Comparison of ENCODE assay signal across 11 cellular contexts in genomic region chr6:43803783-43804549, GRCh38. TPM values are rescaled to one million over a fixed set of nuclear protein-coding genes. Genes with fewer than 3 reads are reported as not detected.
DNase-seq lines count a peak whose midpoint lies in the region; ATAC-seq, FAIRE-seq and TF ChIP-seq lines count a peak whose summit lies in the region.
"Had no signal": no experiment of that assay in that cellular context is flagged by ENCODE, and none has a peak within 500 bp of the region (broad histone marks: within the 10 kb centered on the region; RNA-seq: fewer than 3 reads in every experiment).

No MANE protein-coding gene starts in this region.

- peak overlapping the region; percentile 79 for H3K18ac ChIP-seq in IMR-90 (ENCODE audit: low read depth, low read length)

- no peaks in the 10 kb centered on the region for H3K79me1 ChIP-seq in IMR-90 (ENCODE audit: low read depth in 1 of 2, low read length in 2 of 2)

- in situ Hi-C loops in IMR-90 (cut with MboI; ENCODE audit: low sequenced_read_pairs) = no loop called here

- H2AK9ac ChIP-seq in IMR-90 (replicated peaks; ENCODE audit: low read depth, low read length, poor library complexity) = no peak overlapping the region

- intact Hi-C loops in Calu3 (cut with micrococcal nuclease; ENCODE audit: unreplicated experiment) = no loop called here
- intact Hi-C loops in IMR-90 (cut with micrococcal nuclease) = no loop called here
- intact Hi-C loops in left ventricle myocardium superior (cut with micrococcal nuclease) = no loop called here

- TF ChIP-seq CTCF in Calu3 (IDR thresholded peaks at IDR 0.05; ENCODE audit: unreplicated experiment) (no peak), IMR-90 (conservative IDR thresholded peaks at IDR 0.05; ENCODE audit: low read depth, low read length) (no peak), choroid plexus epithelial cell (conservative IDR thresholded peaks at IDR 0.05; ENCODE audit: low read depth, low read length) (no peak), D721Med (IDR thresholded peaks at IDR 0.05; ENCODE audit: insufficient read depth, missing control alignments) (no peak)

- peak overlapping the region; percentile 56 for H3K27ac Mint-ChIP-seq in Calu3 (ENCODE audit: unreplicated experiment)

- CTCF ChIA-PET in Calu3 (lab: Charles Lee) = interaction anchor here (1.6 kb wide), 1 partner anchor 123 kb away, joined by 5 read pairs; no protein-coding TSS in a partner anchor
- CTCF ChIA-PET in IMR-90 (lab: Yijun Ruan, JAX) = no interaction called here

- H2BK20ac ChIP-seq in IMR-90 (ENCODE audit: low read depth, low read length) = no peak overlapping the region

- H3K9me3 ChIP-seq in IMR-90 (ENCODE audit: control insufficient read depth, insufficient read depth, low read length) = no peaks in the 10 kb centered on the region

- no peak overlapping the region for H3K23ac ChIP-seq in IMR-90 (ENCODE audit: low read depth, low read length)

- H3K4me1 Mint-ChIP-seq in Calu3 (ENCODE audit: low read depth, unreplicated experiment) = peaks cover 91% of the 10 kb centered on the region

- 0 out of 2 replicates have a peak overlapping the region, but pooled peaks have one; percentile 5 for H3K4ac ChIP-seq in IMR-90 (ENCODE audit: low read depth, low read length)

- H3K4me2 ChIP-seq in IMR-90 (ENCODE audit: low read depth, low read length) = no peak overlapping the region

- dilution Hi-C loops in IMR-90 (cut with HindIII; ENCODE audit: low sequenced_read_pairs, unreplicated experiment) = no loop called here

- POLR2A ChIA-PET in IMR-90 (lab: Charles Lee; ENCODE audit: unreplicated experiment) = no interaction called here

- 0 out of 2 replicates have a peak, but pooled peaks cover 2% of the 10 kb centered on the region for H3K27me3 ChIP-seq in IMR-90 (ENCODE audit: control insufficient read depth, insufficient read depth, low read length)

- H3K9me1 ChIP-seq in IMR-90 (ENCODE audit: insufficient read depth, low read length) = peaks cover 10% of the 10 kb centered on the region

- TF ChIP-seq POLR2A in IMR-90 (IDR thresholded peaks at IDR 0.05; ENCODE audit: low read depth, low read length) = no peak

- H3K4me3 ChIP-seq in IMR-90 (ENCODE audit: insufficient read depth, low read depth, low read length) (no peak overlapping the region), choroid plexus epithelial cell (ENCODE audit: low read depth, low read length) (no peak overlapping the region)
- H3K4me3 ChIP-seq: SK-N-MC had no signal

- BruUV-seq in Calu3 (replicated peaks; lab: Mats Ljungman, UMichigan) (no TSS peak), IMR-90 (replicated peaks; lab: Mats Ljungman, UMichigan) (no TSS peak)

- TF ChIP-seq RAD21 in IMR-90 (IDR thresholded peaks at IDR 0.05; ENCODE audit: low read length) = no peak

- ATAC-seq in IMR-90 (ENCODE audit: low read depth) (no peak), left ventricle myocardium superior (no peak)

- H3K9me3 Mint-ChIP-seq in Calu3 (ENCODE audit: low read depth, unreplicated experiment) = no peaks in the 10 kb centered on the region

- WGBS in IMR-90 (ENCODE audit: extremely low coverage in 2 of 2, insufficient read length in 1 of 2), 2 experiments = 25% methylated on average over 1 of the region's 2 CpGs; no CpG with 5 or more reads in 1 of the 2 experiments

- H4K20me1 ChIP-seq in IMR-90 (ENCODE audit: insufficient read depth, low read length) = no peaks in the 10 kb centered on the region

- no peaks in the 10 kb centered on the region for H3K36me3 ChIP-seq in IMR-90 (ENCODE audit: control insufficient read depth, insufficient read depth, low read length)

- peak overlapping the region; percentile 50; the same call in 1 of the 2 replicates for H2AK5ac ChIP-seq in IMR-90 (ENCODE audit: low read depth, low read length)

- peak overlapping the region; percentile 50; the same call in 1 of the 2 replicates for H4K5ac ChIP-seq in IMR-90 (ENCODE audit: low read depth, low read length)

- peak overlapping the region; percentile 36 for H2AFZ ChIP-seq in IMR-90 (replicated peaks; ENCODE audit: low read length, poor library complexity)

- no peaks in the 10 kb centered on the region for H3K27me3 Mint-ChIP-seq in Calu3 (ENCODE audit: unreplicated experiment)

- no peak overlapping the region for H4K91ac ChIP-seq in IMR-90 (ENCODE audit: insufficient read depth, low read depth, low read length)

- H3K27ac ChIP-seq in IMR-90 (ENCODE audit: insufficient read depth, low read length) = peak overlapping the region; percentile 34; the same call in 1 of the 2 replicates
- H3K27ac ChIP-seq: SK-N-MC had no signal

- H2BK120ac ChIP-seq in IMR-90 (ENCODE audit: low read depth, low read length) = 0 out of 2 replicates have a peak overlapping the region, but pooled peaks have one; percentile 16

- H3K14ac ChIP-seq in IMR-90 (replicated peaks; ENCODE audit: low read depth, low read length) = no peak overlapping the region

- no peak overlapping the region for H3K9ac ChIP-seq in IMR-90 (ENCODE audit: low read depth, low read length)

- no peak for FAIRE-seq in D721Med (lab: Jason Lieb, UNC)

- H2BK5ac ChIP-seq in IMR-90 (ENCODE audit: low read depth, low read length, poor library complexity, severe bottlenecking) = no peak overlapping the region

- H3K36me3 Mint-ChIP-seq in Calu3 (ENCODE audit: insufficient read depth, unreplicated experiment) = peaks cover 13% of the 10 kb centered on the region

- no peak overlapping the region for H4K8ac ChIP-seq in IMR-90 (ENCODE audit: low read depth in 2 of 2, low read length in 2 of 2)

- H3K4me1 ChIP-seq in IMR-90 (ENCODE audit: control insufficient read depth, insufficient read depth, low read length) = peaks cover 34% of the 10 kb centered on the region

- DNase-seq in Calu3 = peak; percentile 84
- peak; percentile 36 for DNase-seq in IMR-90
- peak; percentile 51 for DNase-seq in choroid plexus epithelial cell (ENCODE audit: low read depth)
- DNase-seq in mucosa of gallbladder (ENCODE audit: low spot score) = peak; percentile 55
- DNase-seq in D721Med (ENCODE audit: insufficient read length, low spot score) = no peak
- no peak for DNase-seq in SK-N-DZ (ENCODE audit: low spot score)
- DNase-seq in foreskin melanocyte = no peak
- no peak for DNase-seq in left ventricle myocardium superior
- DNase-seq: NCI-H2107, occipital lobe had no signal

- H3K4me3 Mint-ChIP-seq in Calu3 (ENCODE audit: low read depth, unreplicated experiment) = peak overlapping the region; percentile 9

- no peak overlapping the region for H2BK15ac ChIP-seq in IMR-90 (ENCODE audit: low read depth, low read length)

- H3K56ac ChIP-seq in IMR-90 (ENCODE audit: extremely low read depth, insufficient read depth, low read length) = no peak overlapping the region

TF ChIP-seq in IMR-90, 13 proteins besides CTCF, POLR2A, EP300 and RAD21:
- TF ChIP-seq RFX5 (IDR thresholded peaks at IDR 0.05; ENCODE audit: low read depth, low read length) = no peak
- no peak for TF ChIP-seq ELK1 (IDR thresholded peaks at IDR 0.05; ENCODE audit: borderline replicate concordance, low read depth, low read length)
- TF ChIP-seq CEBPB (IDR thresholded peaks at IDR 0.05; ENCODE audit: low read depth, low read length) = 0 out of 2 replicates have a peak, but pooled peaks have one; percentile 12
- no peak for TF ChIP-seq MAFK (IDR thresholded peaks at IDR 0.05; ENCODE audit: low read depth, low read length)
- TF ChIP-seq RCOR1 (IDR thresholded peaks at IDR 0.05; ENCODE audit: insufficient replicate concordance, low read length) = no peak
- TF ChIP-seq FOS (IDR thresholded peaks at IDR 0.05; ENCODE audit: low read depth, low read length) = peak; percentile 45; the same call in 1 of the 2 replicates
- no peak for TF ChIP-seq MXI1 (IDR thresholded peaks at IDR 0.05; ENCODE audit: borderline replicate concordance, low read depth, low read length)
- 0 out of 2 replicates have a peak, but pooled peaks have one; percentile 11 for TF ChIP-seq USF2 (IDR thresholded peaks at IDR 0.05; ENCODE audit: low read depth, low read length)
- no peak for TF ChIP-seq NFE2L2 (IDR thresholded peaks at IDR 0.05; ENCODE audit: low read depth, low read length)
- no peak for TF ChIP-seq BHLHE40 (IDR thresholded peaks at IDR 0.05; ENCODE audit: low read depth, low read length)
- no peak for TF ChIP-seq SMC3 (IDR thresholded peaks at IDR 0.05; ENCODE audit: low read depth, low read length)
- no peak for TF ChIP-seq CHD1 (IDR thresholded peaks at IDR 0.05; ENCODE audit: low read depth, low read length)
- no peak for TF ChIP-seq MAZ (IDR thresholded peaks at IDR 0.05; ENCODE audit: borderline replicate concordance, low read depth, low read length)
TF ChIP-seq in IMR-90: peak in this region for 3.

RNA-seq across cellular contexts. Expression of gene VEGFA, which starts 34.0 kb away (rescaled TPM):
- total RNA-seq in Calu3 (2022) (345 and 407 TPM in 2 replicates), IMR-90 (2012; rRNA removed) (156 and 190 TPM in 2 replicates), mucosa of gallbladder (420 TPM), left ventricle myocardium superior (261 TPM)
- polyA plus RNA-seq in IMR-90 (2012; rRNA removed) = 211 and 234 TPM in 2 replicates
- polyA plus RNA-seq in IMR-90 (2012; cell fraction: cytosol; rRNA removed) = 69.3 and 213 TPM in 2 replicates
- 853 and 1,420 TPM in 2 replicates for polyA plus RNA-seq in IMR-90 (2012; cell fraction: nucleus; rRNA removed; ENCODE audit: low replicate concordance)
- polyA plus RNA-seq in SK-N-DZ (2014; cell fraction: cytosol; rRNA removed) = 25.1 and 28.9 TPM in 2 replicates
- 138 and 142 TPM in 2 replicates for polyA plus RNA-seq in SK-N-DZ (2014; cell fraction: nucleus; rRNA removed)

Comparison
In these comparisons a context has a peak if more than half of its experiments do, and no peak if none do; other contexts are left out.
1. DNase-seq: peak in Calu3 (single experiment), IMR-90 (single experiment), choroid plexus epithelial cell (single experiment) and mucosa of gallbladder (single experiment); none in D721Med (single experiment), SK-N-DZ (single experiment), foreskin melanocyte (single experiment) and left ventricle myocardium superior (single experiment).